ENCODE assay signal across 8 cellular contexts in genomic region chr6:15400572-15401004, GRCh38.
A peak's percentile ranks its signal among the peaks of the same experiment; 100 is the strongest.
DNase-seq lines count a peak whose midpoint lies in the region; ATAC-seq, FAIRE-seq and TF ChIP-seq lines count a peak whose summit lies in the region.

No MANE protein-coding gene starts in this region.

- peaks cover 81% of the 10 kb centered on the region for H3K4me1 Mint-ChIP-seq in stimulated activated naive CD8-positive, alpha-beta T cell treated with anti-CD3 and anti-CD28 coated beads, Interleukin-15, Interleukin-2, amounts not matched to agents 100 ng/mL and 50 ng/mL, for 24 hours (ENCODE audit: low read depth)

- H3K27me3 ChIP-seq in brain microvascular endothelial cell (replicated peaks) = no peaks in the 10 kb centered on the region

- FAIRE-seq in GM12892 (lab: Jason Lieb, UNC) (peak; percentile 78), RCC 7860 (lab: Jason Lieb, UNC) (no peak)

- TF ChIP-seq CTCF in brain microvascular endothelial cell (IDR thresholded peaks at IDR 0.05; ENCODE audit: low read depth, low read length, missing control alignments) = no peak

- H3K36me3 Mint-ChIP-seq in stimulated activated naive CD8-positive, alpha-beta T cell treated with anti-CD3 and anti-CD28 coated beads, Interleukin-15, Interleukin-2, amounts not matched to agents 100 ng/mL and 50 ng/mL, for 24 hours (ENCODE audit: low read depth) = peaks cover 4% of the 10 kb centered on the region

- H3K9me3 Mint-ChIP-seq in stimulated activated naive CD8-positive, alpha-beta T cell treated with anti-CD3 and anti-CD28 coated beads, Interleukin-15, Interleukin-2, amounts not matched to agents 100 ng/mL and 50 ng/mL, for 24 hours = no peaks in the 10 kb centered on the region

- in situ Hi-C loops in brain microvascular endothelial cell (cut with HindIII; ENCODE audit: low pct_ligation_motif_present, low sequenced_read_pairs) = no loop called here

- H3K27ac ChIP-seq in brain microvascular endothelial cell = peak overlapping the region; percentile 7

- peak overlapping the region; percentile 71 for H3K27ac Mint-ChIP-seq in stimulated activated naive CD8-positive, alpha-beta T cell treated with anti-CD3 and anti-CD28 coated beads, Interleukin-15, Interleukin-2, amounts not matched to agents 100 ng/mL and 50 ng/mL, for 24 hours

- TF ChIP-seq POLR2A in GM12892 (IDR thresholded peaks at IDR 0.05; ENCODE audit: low read depth, low read length) = no peak

- no peak for ATAC-seq in GM19035 (IDR thresholded peaks at IDR 0.05; ENCODE audit: unreplicated experiment)

- DNase-seq in GM12892 (ENCODE audit: insufficient read length) (no peak), NCI-H748 (lab: John Stamatoyannopoulos, UW; ENCODE audit: unreplicated experiment) (peak; percentile 85), brain microvascular endothelial cell (peak; percentile 38), left kidney (ENCODE audit: low read depth, low spot score) (peak; percentile 94), RCC 7860 (ENCODE audit: low spot score) (no peak), DMS114 treated with DMSO at 0.1 percent for 48 hours (lab: John Stamatoyannopoulos, UW; ENCODE audit: unreplicated experiment) (no peak)

- no peaks in the 10 kb centered on the region for H3K27me3 Mint-ChIP-seq in stimulated activated naive CD8-positive, alpha-beta T cell treated with anti-CD3 and anti-CD28 coated beads, Interleukin-15, Interleukin-2, amounts not matched to agents 100 ng/mL and 50 ng/mL, for 24 hours

- no peaks in the 10 kb centered on the region for H3K36me3 ChIP-seq in brain microvascular endothelial cell (replicated peaks)

- peak overlapping the region; percentile 58 for H3K4me3 Mint-ChIP-seq in stimulated activated naive CD8-positive, alpha-beta T cell treated with anti-CD3 and anti-CD28 coated beads, Interleukin-15, Interleukin-2, amounts not matched to agents 100 ng/mL and 50 ng/mL, for 24 hours

- H3K4me3 ChIP-seq in brain microvascular endothelial cell (ENCODE audit: low read depth, low read length) = peak overlapping the region; percentile 38

Comparison
In these comparisons a context has a peak if more than half of its experiments do, and no peak if none do; other contexts are left out.
1. DNase-seq: peak in NCI-H748 (single experiment), brain microvascular endothelial cell (single experiment) and left kidney (single experiment); none in GM12892 (single experiment), RCC 7860 (single experiment) and DMS114 treated with DMSO at 0.1 percent for 48 hours (single experiment).